In genomic region chr11:12854297-12854661, GRCh38 we compare ENCODE assay signal across 14 cellular contexts.
A peak's percentile ranks its signal among the peaks of the same experiment; 100 is the strongest.
DNase-seq lines count a peak whose midpoint lies in the region; ATAC-seq and TF ChIP-seq lines count a peak whose summit lies in the region.
"Had no signal": no experiment of that assay in that cellular context is flagged by ENCODE, and none has a peak within 500 bp of the region (broad histone marks: within the 10 kb centered on the region; RNA-seq: fewer than 3 reads in every experiment).

No MANE protein-coding gene starts in this region.

- ATAC-seq in HG02571 (IDR thresholded peaks at IDR 0.05; ENCODE audit: unreplicated experiment), result no peak

- no peaks in the 10 kb centered on the region for H3K36me3 Mint-ChIP-seq in CD8-positive, alpha-beta memory T cell
- H3K36me3 Mint-ChIP-seq in mesothelial cell of epicardium, result peaks cover 3% of the 10 kb centered on the region
- H3K36me3 Mint-ChIP-seq in nephron progenitor cell (ENCODE audit: low read depth), result peaks cover 17% of the 10 kb centered on the region
- H3K36me3 Mint-ChIP-seq: memory B cell had no signal

- H3K9ac ChIP-seq in duodenal mucosa (ENCODE audit: low read depth in 1 of 2, low read length in 2 of 2), result peak overlapping the region in 1 of 2 donors; percentile 44

- no peaks in the 10 kb centered on the region for H3K27me3 ChIP-seq in CD8-positive, alpha-beta memory T cell (ENCODE audit: insufficient read depth, low read length, poor library complexity, severe bottlenecking)
- H3K27me3 ChIP-seq in duodenal mucosa (ENCODE audit: control insufficient read depth in 1 of 2, insufficient read depth in 2 of 2, low read length in 2 of 2) (no peaks in the 10 kb centered on the region), stomach (no peaks in the 10 kb centered on the region)

- POLR2A ChIA-PET in CD8-positive, alpha-beta memory T cell (lab: Charles Lee), result no interaction called here

- no peak overlapping the region for H3K4me3 Mint-ChIP-seq in CD8-positive, alpha-beta memory T cell
- no peak overlapping the region for H3K4me3 Mint-ChIP-seq in mesothelial cell of epicardium
- no peak overlapping the region for H3K4me3 Mint-ChIP-seq in nephron progenitor cell
- H3K4me3 Mint-ChIP-seq: memory B cell had no signal

- no peak for TF ChIP-seq POLR2A in stomach (IDR thresholded peaks at IDR 0.05)

- no peak for TF ChIP-seq EP300 in stomach (IDR thresholded peaks at IDR 0.05)

- no peak overlapping the region for H3K27ac Mint-ChIP-seq in CD8-positive, alpha-beta memory T cell
- peak overlapping the region; percentile 87 for H3K27ac Mint-ChIP-seq in mesothelial cell of epicardium
- H3K27ac Mint-ChIP-seq in nephron progenitor cell, result no peak overlapping the region
- H3K27ac Mint-ChIP-seq: memory B cell had no signal

- H3K4me3 ChIP-seq in CD8-positive, alpha-beta memory T cell (ENCODE audit: low read length), result no peak overlapping the region
- peak overlapping the region; percentile 22 to 31 for H3K4me3 ChIP-seq in duodenal mucosa (ENCODE audit: low read depth in 1 of 2, low read length in 2 of 2)
- H3K4me3 ChIP-seq in stomach, result no peak overlapping the region

- peaks cover 4 to 41% of the 10 kb centered on the region in 2 donors for H3K27me3 Mint-ChIP-seq in CD8-positive, alpha-beta memory T cell
- H3K27me3 Mint-ChIP-seq in mesothelial cell of epicardium (ENCODE audit: low read depth), result no peaks in the 10 kb centered on the region
- peaks cover 2% of the 10 kb centered on the region for H3K27me3 Mint-ChIP-seq in nephron progenitor cell (ENCODE audit: low read depth, poor library complexity)

- peak overlapping the region; percentile 30 for H3K27ac ChIP-seq in CD8-positive, alpha-beta memory T cell (ENCODE audit: low read depth, low read length)
- H3K27ac ChIP-seq in duodenal mucosa (ENCODE audit: low read depth, low read length), result peak overlapping the region; percentile 43
- peak overlapping the region; percentile 62 to 88 (median 77) for H3K27ac ChIP-seq in stomach

- no peak for TF ChIP-seq CTCF in mesothelial cell of epicardium (IDR thresholded peaks at IDR 0.05; ENCODE audit: unreplicated experiment)
- TF ChIP-seq CTCF in stomach (IDR thresholded peaks at IDR 0.05), result no peak
- no peak for TF ChIP-seq CTCF in nephron progenitor cell (IDR thresholded peaks at IDR 0.05)

- CTCF ChIA-PET in CD8-positive, alpha-beta memory T cell (lab: Charles Lee), result interaction anchor here (0.7 kb wide), 1 partner anchor 59 kb away, joined by 3 read pairs; no protein-coding TSS in a partner anchor

- H3K36me3 ChIP-seq in CD8-positive, alpha-beta memory T cell (ENCODE audit: insufficient read depth, low read length), result no peaks in the 10 kb centered on the region
- H3K36me3 ChIP-seq in duodenal mucosa (ENCODE audit: control insufficient read depth in 1 of 2, insufficient read depth in 2 of 2, low read length in 2 of 2), result no peaks in the 10 kb centered on the region
- H3K36me3 ChIP-seq in stomach, result no peaks in the 10 kb centered on the region

- H3K4me1 Mint-ChIP-seq in CD8-positive, alpha-beta memory T cell, result peaks cover 0 to 4% (median 0%) of the 10 kb centered on the region in 3 donors
- H3K4me1 Mint-ChIP-seq in mesothelial cell of epicardium (peaks cover 17% of the 10 kb centered on the region), nephron progenitor cell (peaks cover 6% of the 10 kb centered on the region)
- H3K4me1 Mint-ChIP-seq: memory B cell had no signal

- H3K9me3 ChIP-seq in CD8-positive, alpha-beta memory T cell (ENCODE audit: low read length), result no peaks in the 10 kb centered on the region
- H3K9me3 ChIP-seq in duodenal mucosa (ENCODE audit: control insufficient read depth in 1 of 2, low read length in 2 of 2) (no peaks in the 10 kb centered on the region), stomach (no peaks in the 10 kb centered on the region)

- intact Hi-C loops in stomach (cut with DNase I; ENCODE audit: low total_unique reads), result no loop called here

- WGBS in stomach, 5 donors, result 37 to 71% (median 46%) methylated on average over 3 of the region's 3 CpGs

- no peaks in the 10 kb centered on the region for H3K4me1 ChIP-seq in CD8-positive, alpha-beta memory T cell (ENCODE audit: insufficient read depth, low read length)
- H3K4me1 ChIP-seq in duodenal mucosa (ENCODE audit: control insufficient read depth in 1 of 2, insufficient read depth in 2 of 2, low read length in 2 of 2) (peaks cover 20 to 37% of the 10 kb centered on the region in 2 donors), stomach (peaks cover 26 to 76% (median 33%) of the 10 kb centered on the region in 4 donors)

- no peaks in the 10 kb centered on the region for H3K9me3 Mint-ChIP-seq in CD8-positive, alpha-beta memory T cell
- no peaks in the 10 kb centered on the region for H3K9me3 Mint-ChIP-seq in mesothelial cell of epicardium
- no peaks in the 10 kb centered on the region for H3K9me3 Mint-ChIP-seq in nephron progenitor cell
- H3K9me3 Mint-ChIP-seq: memory B cell had no signal

- DNase-seq in CD8-positive, alpha-beta memory T cell, result no peak
- DNase-seq in mesothelial cell of epicardium (ENCODE audit: low spot score in 2 of 2, unreplicated experiment in 2 of 2), result no peak
- no peak for DNase-seq in stomach
- no peak for DNase-seq in nephron progenitor cell
- no peak for DNase-seq in 8988T
- DNase-seq in glomerular visceral epithelial cell (ENCODE audit: extremely low spot score), result no peak
- DNase-seq: anterior cingulate cortex, GF-D8, NCI-H1694, NCI-H446 treated with DMSO at 0.1 percent for 48 hours, SHP77 had no signal

Comparison
In these comparisons a context has a peak if more than half of its experiments do, and no peak if none do; other contexts are left out.
1. H3K4me3 ChIP-seq: peak in duodenal mucosa (2 of 2); none in CD8-positive, alpha-beta memory T cell (single experiment) and stomach (0 of 4).
2. Peak in every context shown above with its lines, with median percentiles within 50 percentile points of each other: H3K27ac ChIP-seq.